ENCODE assay signal across 24 cellular contexts in genomic region chr3:170002231-170002630, GRCh38. TPM values are rescaled to one million over a fixed set of nuclear protein-coding genes. Genes with fewer than 3 reads are reported as not detected.
DNase-seq lines count a peak whose midpoint lies in the region; ATAC-seq and TF ChIP-seq lines count a peak whose summit lies in the region.
"Had no signal": no experiment of that assay in that cellular context is flagged by ENCODE, and none has a peak within 500 bp of the region (broad histone marks: within the 10 kb centered on the region; RNA-seq: fewer than 3 reads in every experiment).

No MANE protein-coding gene starts in this region.

- TF ChIP-seq CTCF in left ventricle myocardium inferior (IDR thresholded peaks at IDR 0.05; ENCODE audit: borderline replicate concordance) (no peak), lung (IDR thresholded peaks at IDR 0.05; ENCODE audit: control extremely low read depth, extremely low read depth) (no peak), thoracic aorta (IDR thresholded peaks at IDR 0.05) (no peak)

- peaks cover 1% of the 10 kb centered on the region for H3K9me3 Mint-ChIP-seq in activated naive CD8-positive, alpha-beta T cell treated with anti-CD3 and anti-CD28 coated beads, Interleukin-2, amount 10 ng/mL, durations not matched to agents 7 days and 5 days
- H3K9me3 Mint-ChIP-seq: activated CD4-positive, alpha-beta T cell treated with anti-CD3 and anti-CD28 coated beads, Interleukin-2, amount 10 ng/mL, durations not matched to agents 7 days and 5 days; brain; neural crest cell had no signal

- ATAC-seq in right cardiac atrium = no peak
- no peak for ATAC-seq in activated naive CD8-positive, alpha-beta T cell treated with anti-CD3 and anti-CD28 coated beads, Interleukin-2, amount 10 ng/mL, durations not matched to agents 7 days and 5 days (ENCODE audit: low read depth)
- no peak for ATAC-seq in lung (ENCODE audit: insufficient read depth, low FRiP score)
- no peak for ATAC-seq in thoracic aorta (ENCODE audit: insufficient number of reproducible peaks, low FRiP score, low read depth)
- ATAC-seq in HG03159 (IDR thresholded peaks at IDR 0.05; ENCODE audit: unreplicated experiment) = no peak
- ATAC-seq: activated naive CD4-positive, alpha-beta T cell treated with anti-CD3 and anti-CD28 coated beads, Interleukin-2, amount 50 U/mL, for 72 hours; HCT116; PC-3 had no signal

- H3K4me3 Mint-ChIP-seq in activated naive CD8-positive, alpha-beta T cell treated with anti-CD3 and anti-CD28 coated beads, Interleukin-2, amount 10 ng/mL, durations not matched to agents 7 days and 5 days = no peak overlapping the region
- H3K4me3 Mint-ChIP-seq: activated CD4-positive, alpha-beta T cell treated with anti-CD3 and anti-CD28 coated beads, Interleukin-2, amount 10 ng/mL, durations not matched to agents 7 days and 5 days; activated T-helper 1 cell treated with anti-CD3 and anti-CD28 coated beads, Interleukin-12 subunit alpha, Interleukin-12 subunit beta, Interleukin-2, Interleukin-4 antibody, amounts not matched to agents 30 ng/mL and 10 ng/mL and 1 ng/mL, durations not matched to agents 14 hours and 24 hours and 36 hours; brain; neural crest cell had no signal

- H3K27ac ChIP-seq in left ventricle myocardium inferior (replicated peaks) = peak overlapping the region; percentile 71
- no peak overlapping the region for H3K27ac ChIP-seq in right cardiac atrium (ENCODE audit: low read length)
- H3K27ac ChIP-seq in lung (ENCODE audit: low read depth in 1 of 2, low read length in 1 of 2) = peak overlapping the region; percentile 15 to 54
- no peak overlapping the region for H3K27ac ChIP-seq in thoracic aorta
- H3K27ac ChIP-seq: vagina had no signal

- peaks cover 16% of the 10 kb centered on the region for H3K36me3 Mint-ChIP-seq in activated naive CD8-positive, alpha-beta T cell treated with anti-CD3 and anti-CD28 coated beads, Interleukin-2, amount 10 ng/mL, durations not matched to agents 7 days and 5 days

- H3K4me1 ChIP-seq in left ventricle myocardium inferior (peaks cover 11% of the 10 kb centered on the region), right cardiac atrium (ENCODE audit: control insufficient read depth, insufficient read depth, low read length) (peaks cover 2% of the 10 kb centered on the region), lung (ENCODE audit: control insufficient read depth in 2 of 2, insufficient read depth in 2 of 2, low read length in 2 of 2) (peaks cover 0 to 3% of the 10 kb centered on the region in 2 donors), thoracic aorta (ENCODE audit: control insufficient read depth in 1 of 2, low read depth in 2 of 2) (no peaks in the 10 kb centered on the region)
- H3K4me1 ChIP-seq: vagina had no signal

- H3K27ac Mint-ChIP-seq in activated naive CD8-positive, alpha-beta T cell treated with anti-CD3 and anti-CD28 coated beads, Interleukin-2, amount 10 ng/mL, durations not matched to agents 7 days and 5 days = peak overlapping the region; percentile 17
- H3K27ac Mint-ChIP-seq: activated T-helper 1 cell treated with anti-CD3 and anti-CD28 coated beads, Interleukin-12 subunit alpha, Interleukin-12 subunit beta, Interleukin-2, Interleukin-4 antibody, amounts not matched to agents 30 ng/mL and 10 ng/mL and 1 ng/mL, durations not matched to agents 14 hours and 24 hours and 36 hours; brain had no signal

- H3K36me3 ChIP-seq in left ventricle myocardium inferior (peaks cover 4% of the 10 kb centered on the region), lung (ENCODE audit: control insufficient read depth in 2 of 2, insufficient read depth in 2 of 2, low read length in 2 of 2) (no peaks in the 10 kb centered on the region), thoracic aorta (no peaks in the 10 kb centered on the region)
- H3K36me3 ChIP-seq: vagina had no signal

- intact Hi-C loops in left ventricle myocardium inferior (cut with micrococcal nuclease) (no loop called here), right cardiac atrium (cut with DNase I) (no loop called here)

- H3K4me1 Mint-ChIP-seq in activated naive CD8-positive, alpha-beta T cell treated with anti-CD3 and anti-CD28 coated beads, Interleukin-2, amount 10 ng/mL, durations not matched to agents 7 days and 5 days = peaks cover 31% of the 10 kb centered on the region
- H3K4me1 Mint-ChIP-seq: brain had no signal

- H3K27me3 Mint-ChIP-seq in activated naive CD8-positive, alpha-beta T cell treated with anti-CD3 and anti-CD28 coated beads, Interleukin-2, amount 10 ng/mL, durations not matched to agents 7 days and 5 days = no peaks in the 10 kb centered on the region
- H3K27me3 Mint-ChIP-seq: activated CD4-positive, alpha-beta T cell treated with anti-CD3 and anti-CD28 coated beads, Interleukin-2, amount 10 ng/mL, durations not matched to agents 7 days and 5 days; brain had no signal

- H3K4me3 ChIP-seq in left ventricle myocardium inferior (peak overlapping the region; percentile 49), right cardiac atrium (ENCODE audit: low read length) (no peak overlapping the region), lung (no peak overlapping the region), thoracic aorta (peak overlapping the region; percentile 45)
- H3K4me3 ChIP-seq: vagina had no signal

- no peaks in the 10 kb centered on the region for H3K9me3 ChIP-seq in left ventricle myocardium inferior (replicated peaks)
- no peaks in the 10 kb centered on the region for H3K9me3 ChIP-seq in right cardiac atrium (ENCODE audit: control insufficient read depth, low read length)
- no peaks in the 10 kb centered on the region for H3K9me3 ChIP-seq in lung (ENCODE audit: control insufficient read depth in 2 of 2, insufficient read depth in 1 of 2, low read length in 1 of 2)
- H3K9me3 ChIP-seq in thoracic aorta = no peaks in the 10 kb centered on the region
- H3K9me3 ChIP-seq: vagina had no signal

- POLR2A ChIA-PET in activated naive CD8-positive, alpha-beta T cell treated with anti-CD3 and anti-CD28 coated beads, Interleukin-2, amount 10 ng/mL, durations not matched to agents 7 days and 5 days (lab: Charles Lee) = interaction anchor here (2.0 kb wide), 1 partner anchor 35 kb away, joined by 11 read pairs; the partner anchor contains the start of gene SEC62

- H3K27me3 ChIP-seq in left ventricle myocardium inferior (ENCODE audit: low read depth) = no peaks in the 10 kb centered on the region
- no peaks in the 10 kb centered on the region for H3K27me3 ChIP-seq in right cardiac atrium (ENCODE audit: control insufficient read depth, insufficient read depth)
- no peaks in the 10 kb centered on the region for H3K27me3 ChIP-seq in lung (ENCODE audit: control insufficient read depth, insufficient read depth)
- H3K27me3 ChIP-seq in thoracic aorta (replicated peaks; ENCODE audit: insufficient read depth) = no peaks in the 10 kb centered on the region
- H3K27me3 ChIP-seq: vagina had no signal

- 68% methylated on average over 10 of the region's 10 CpGs for WGBS in right cardiac atrium
- WGBS in lung, 2 donors = 44 to 64% methylated on average over 10 of the region's 10 CpGs

- no peak for DNase-seq in left ventricle myocardium inferior
- no peak for DNase-seq in right cardiac atrium
- DNase-seq in activated naive CD8-positive, alpha-beta T cell treated with anti-CD3 and anti-CD28 coated beads, Interleukin-2, amount 10 ng/mL, durations not matched to agents 7 days and 5 days = no peak
- DNase-seq in lung (ENCODE audit: low spot score) = no peak
- DNase-seq in thoracic aorta (ENCODE audit: low spot score) = no peak
- DNase-seq in kidney tubule cell (ENCODE audit: low spot score) = no peak
- DNase-seq in T1000 (lab: John Stamatoyannopoulos, UW) = no peak
- DNase-seq: activated CD4-positive, alpha-beta T cell treated with anti-CD3 and anti-CD28 coated beads, Interleukin-2, amount 10 ng/mL, durations not matched to agents 7 days and 5 days; C1 segment of cervical spinal cord; glutamatergic neuron; Karpas-422; midbrain; NCI-H187; NCI-H2227 treated with DMSO at 0.1 percent for 48 hours; NCI-H774; PC-3; Right ventricle myocardium superior had no signal

RNA-seq across cellular contexts. Expression of gene GPR160, which starts 35.6 kb away (rescaled TPM):
- total RNA-seq in left ventricle myocardium inferior (0.99 TPM), right cardiac atrium (under 1 TPM; 0.48 to 0.74 (median 0.60) TPM), lung (10 to 100 TPM; 18.7 to 23.3 TPM), thoracic aorta (1 to 10 TPM; 2.2 to 2.3 TPM)
- polyA plus RNA-seq in right cardiac atrium (0.84 TPM), lung (10 to 100 TPM; 16.9 to 22.7 TPM)
- total RNA-seq in activated naive CD8-positive, alpha-beta T cell treated with anti-CD3 and anti-CD28 coated beads, Interleukin-2, amount 10 ng/mL, durations not matched to agents 7 days and 5 days = 10 to 100 TPM in 1 of 2 experiments, 1 to 10 TPM in 1; 9.7 to 10.5 TPM

RNA-seq across cellular contexts. Expression of gene SEC62, which starts 35.6 kb away (rescaled TPM):
- total RNA-seq in left ventricle myocardium inferior (76.5 TPM), right cardiac atrium (10 to 100 TPM; 90.0 to 99.7 (median 97.2) TPM), lung (10 to 100 TPM; 69.9 to 96.5 TPM), thoracic aorta (10 to 100 TPM; 27.3 to 49.0 TPM)
- polyA plus RNA-seq in right cardiac atrium (45.0 TPM), lung (10 to 100 TPM; 55.2 to 55.5 TPM)
- total RNA-seq in activated naive CD8-positive, alpha-beta T cell treated with anti-CD3 and anti-CD28 coated beads, Interleukin-2, amount 10 ng/mL, durations not matched to agents 7 days and 5 days = 10 to 100 TPM; 77.1 to 77.4 TPM

Comparison
In these comparisons a context has a peak if more than half of its experiments do, and no peak if none do; other contexts are left out.
1. H3K27ac ChIP-seq: peak in left ventricle myocardium inferior (single experiment) and lung (2 of 2); none in right cardiac atrium (single experiment) and thoracic aorta (0 of 2).
2. H3K4me3 ChIP-seq: peak in left ventricle myocardium inferior (single experiment) and thoracic aorta (single experiment); none in right cardiac atrium (single experiment) and lung (single experiment).